8 cellular contexts compared by ENCODE assay signal in genomic region chr17:64129765-64130558, GRCh38. TPM values are rescaled to one million over a fixed set of nuclear protein-coding genes. Genes with fewer than 3 reads are reported as not detected.
DNase-seq lines count a peak whose midpoint lies in the region; ATAC-seq and TF ChIP-seq lines count a peak whose summit lies in the region.

ERN1 (minus strand) TSS chr17:64130144; CDS start chr17:64130029, 115 bp downstream.

- no peak for TF ChIP-seq CTCF in liver (IDR thresholded peaks at IDR 0.05; ENCODE audit: low read depth, low read length, missing input control)

- H3K4me1 ChIP-seq in liver (ENCODE audit: control insufficient read depth in 4 of 4, insufficient read depth in 4 of 4, low read length in 3 of 4) = peaks cover 12 to 36% (median 26%) of the 10 kb centered on the region in 4 donors

- peak; percentile 62 to 96 (median 90) for DNase-seq in C1 segment of cervical spinal cord (lab: John Stamatoyannopoulos, UW)
- DNase-seq in NCI-H82 (lab: John Stamatoyannopoulos, UW) = peak; percentile 98
- DNase-seq in activated CD4-positive, alpha-beta T cell treated with anti-CD3 and anti-CD28 coated beads, Interleukin-2, amount 50 U/mL, for 48 hours = peak; percentile 85
- DNase-seq in dermis blood vessel endothelial cell = peak; percentile 97
- DNase-seq in stimulated activated CD4-positive, alpha-beta T cell treated with anti-CD3 and anti-CD28 coated beads, Interleukin-4, amount 100 ng/mL, for 1 hour = peak; percentile 89

- H3K27ac ChIP-seq in liver (ENCODE audit: low read depth in 1 of 2, low read length in 2 of 2) = peak within 1 kb of the TSS; percentile 94 to 97

- H3K9me3 ChIP-seq in liver (ENCODE audit: control insufficient read depth in 4 of 4, low read length in 3 of 4) = no peaks in the 10 kb centered on the region

- 2% methylated on average over 98 of the region's 98 CpGs for WGBS in liver

- no peaks in the 10 kb centered on the region for H3K27me3 ChIP-seq in liver (ENCODE audit: control insufficient read depth in 4 of 4, insufficient read depth in 4 of 4, low read length in 3 of 4)

- no peaks in the 10 kb centered on the region for H3K36me3 ChIP-seq in liver (ENCODE audit: control insufficient read depth in 4 of 4, insufficient read depth in 3 of 4, low read depth in 1 of 4, low read length in 3 of 4)

- H3K9ac ChIP-seq in liver (ENCODE audit: low read depth in 1 of 2, low read length in 2 of 2) = peak within 1 kb of the TSS; percentile 94 to 95

- peak; percentile 22 to 62 for TF ChIP-seq RAD21 in liver (IDR thresholded peaks at IDR 0.05)

- H3K4me3 ChIP-seq in liver (ENCODE audit: low read depth in 1 of 3, low read length in 3 of 3) = peak within 1 kb of the TSS; percentile 77 to 98 (median 77)

- ATAC-seq in GM19328 (IDR thresholded peaks at IDR 0.05; ENCODE audit: unreplicated experiment) (peak; percentile 78), HG03460 (IDR thresholded peaks at IDR 0.05; ENCODE audit: unreplicated experiment) (peak; percentile 73)

TF ChIP-seq in liver, 16 proteins besides CTCF, POLR2A, EP300 and RAD21:
- TF ChIP-seq SP1 (IDR thresholded peaks at IDR 0.05) (peak; percentile 72), HNF4G (IDR thresholded peaks at IDR 0.05) (no peak), EGR1 (IDR thresholded peaks at IDR 0.05; ENCODE audit: low read depth in 2 of 2) (peak in 1 of 2 donors; percentile 78), YY1 (IDR thresholded peaks at IDR 0.05) (peak; percentile 86), JUND (IDR thresholded peaks at IDR 0.05) (no peak), GABPA (IDR thresholded peaks at IDR 0.05 in 1 of 2, conservative IDR thresholded peaks at IDR 0.05 in 1 of 2) (peak in 1 of 2 donors; percentile 63), TAF1 (conservative IDR thresholded peaks at IDR 0.05) (peak; percentile 76), REST (IDR thresholded peaks at IDR 0.05) (peak; percentile 95), MAX (IDR thresholded peaks at IDR 0.05) (no peak)

RNA-seq across cellular contexts. Expression of gene ERN1, which starts in this region (rescaled TPM):
- total RNA-seq in dermis blood vessel endothelial cell (17.5 and 20.4 TPM in 2 replicates), liver (10 to 100 TPM in 1 of 2 donors, 1 to 10 TPM in 1; 7.5 to 35.1 TPM)
- 10 to 100 TPM in 1 of 2 donors, 1 to 10 TPM in 1; 6.3 to 22.3 TPM for polyA plus RNA-seq in liver

Comparison
In these comparisons a context has a peak if more than half of its experiments do, and no peak if none do; other contexts are left out.
1. Peak in every context shown above with its lines: DNase-seq, ATAC-seq, H3K4me3 ChIP-seq and H3K27ac ChIP-seq.